ENCODE assay signal across 1 cellular context in genomic region chr5:34656700-34657549, GRCh38.
TF ChIP-seq lines count a peak whose summit lies in the region.

No MANE protein-coding gene starts in this region.

TF ChIP-seq in IMR-90, 13 proteins besides CTCF, POLR2A, EP300 and RAD21 (continued from another document):
- TF ChIP-seq ELK1 (IDR thresholded peaks at IDR 0.05; ENCODE audit: borderline replicate concordance, low read depth, low read length): no peak
